ENCODE assay signal across 11 cellular contexts in the genomic region with DNA sequence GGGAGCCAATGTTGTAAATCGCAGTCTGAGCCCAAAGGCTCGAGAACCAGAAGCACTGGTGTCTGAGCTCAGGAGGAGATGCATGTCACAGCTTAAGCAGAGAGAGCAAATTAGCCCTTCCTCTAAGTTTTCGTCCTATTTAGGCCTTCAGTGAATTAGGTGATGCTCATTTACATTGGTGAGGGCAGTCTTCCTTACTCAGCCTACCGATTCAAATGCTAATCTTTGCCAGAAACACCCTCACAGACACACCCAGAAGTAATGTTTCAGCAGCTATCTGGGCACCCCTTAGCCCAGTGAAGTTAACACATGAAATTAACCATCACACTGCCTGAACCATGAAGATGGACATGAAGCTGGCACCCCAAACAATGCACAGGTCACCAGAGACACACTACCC.
DNase-seq lines count a peak whose midpoint lies in the region; ATAC-seq and TF ChIP-seq lines count a peak whose summit lies in the region.
"Had no signal": no experiment of that assay in that cellular context is flagged by ENCODE, and none has a peak within 500 bp of the region (broad histone marks: within the 10 kb centered on the region; RNA-seq: fewer than 3 reads in every experiment).

No MANE protein-coding gene starts in this region.

- H3K4me2 ChIP-seq in OCI-LY3 (ENCODE audit: low read length), result peak overlapping the region; percentile 80

- H3K4me3 ChIP-seq in OCI-LY3 (ENCODE audit: low read length), result peak overlapping the region; percentile 21

- no peaks in the 10 kb centered on the region for H3K79me2 ChIP-seq in OCI-LY3 (ENCODE audit: low read length)

- DNase-seq in NCI-H446 treated with DMSO at 0.1 percent for 48 hours (lab: John Stamatoyannopoulos, UW), result no peak
- DNase-seq in T-helper 1 cell, result no peak
- no peak for DNase-seq in activated gamma-delta T cell (lab: John Stamatoyannopoulos, UW)
- no peak for DNase-seq in NCI-H226
- DNase-seq: activated CD4-positive, alpha-beta T cell treated with anti-CD3 and anti-CD28 coated beads, Interleukin-2, amount 50 U/mL, for 1 hour; immature natural killer cell had no signal

- H3K27me3 ChIP-seq in OCI-LY3 (ENCODE audit: low read depth, low read length), result no peaks in the 10 kb centered on the region

- H3K36me3 ChIP-seq in OCI-LY3 (replicated peaks; ENCODE audit: low read depth, low read length), result no peaks in the 10 kb centered on the region

- H3K9ac ChIP-seq in OCI-LY3 (ENCODE audit: low read length), result peak overlapping the region; percentile 65; the same call in 1 of the 2 replicates

- no peaks in the 10 kb centered on the region for H3K9me3 ChIP-seq in OCI-LY3 (ENCODE audit: insufficient read depth, low read length)

- no peak overlapping the region for H2AFZ ChIP-seq in OCI-LY3 (ENCODE audit: low read depth, low read length)

- no peak for TF ChIP-seq CTCF in OCI-LY3 (IDR thresholded peaks at IDR 0.05; ENCODE audit: low read depth, low read length)

- ATAC-seq in GM18498 (IDR thresholded peaks at IDR 0.05; ENCODE audit: unreplicated experiment), result peak; percentile 12
- peak; percentile 18 for ATAC-seq in GM19467 (IDR thresholded peaks at IDR 0.05; ENCODE audit: unreplicated experiment)
- peak; percentile 6 for ATAC-seq in HG02970 (IDR thresholded peaks at IDR 0.05; ENCODE audit: low FRiP score, unreplicated experiment)
- ATAC-seq: Panc1 had no signal

- H3K27ac ChIP-seq in OCI-LY3 (ENCODE audit: low read length), result peak overlapping the region; percentile 96

- H4K20me1 ChIP-seq in OCI-LY3 (ENCODE audit: insufficient read depth, low read length), result no peaks in the 10 kb centered on the region

- peaks cover 70% of the 10 kb centered on the region for H3K4me1 ChIP-seq in OCI-LY3 (ENCODE audit: low read length)
